Comparison of ENCODE assay signal across 8 cellular contexts in the genomic region with DNA sequence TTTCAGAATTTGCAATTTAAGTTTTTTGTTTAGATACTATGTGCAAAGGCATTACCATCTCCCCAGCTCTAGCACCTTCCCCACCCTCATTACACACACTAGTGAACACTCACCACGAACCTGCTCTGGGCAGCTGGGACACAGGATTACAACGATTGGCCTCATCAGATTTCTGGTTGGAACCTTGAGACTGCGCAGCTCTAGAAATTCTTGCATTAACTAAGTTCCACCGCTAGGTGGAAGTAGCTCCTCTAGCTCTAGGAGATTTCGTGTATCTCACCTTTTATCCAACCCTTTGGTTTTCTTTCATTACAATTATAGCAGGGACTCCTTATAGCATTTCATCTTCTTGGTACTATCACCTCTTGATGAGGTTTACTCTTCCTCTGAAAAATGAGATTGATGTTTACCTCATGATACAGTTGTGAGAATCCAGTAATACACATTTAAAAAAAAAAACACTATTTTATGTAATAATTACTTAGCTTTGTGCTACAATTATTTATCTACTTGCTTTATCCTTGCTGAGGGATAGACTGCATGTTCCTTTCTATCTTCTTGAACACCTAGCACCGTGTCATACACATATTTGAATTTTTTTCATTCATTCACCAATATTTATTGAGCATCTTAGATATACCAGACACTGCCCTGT.
DNase-seq lines count a peak whose midpoint lies in the region; ATAC-seq and TF ChIP-seq lines count a peak whose summit lies in the region.

No MANE protein-coding gene starts in this region.

- peaks cover 8% of the 10 kb centered on the region for H3K27me3 Mint-ChIP-seq in stimulated activated naive CD8-positive, alpha-beta T cell treated with anti-CD3 and anti-CD28 coated beads, Interleukin-15, amount 100 ng/mL, for 72 hours

- peak; percentile 73 for TF ChIP-seq CTCF in astrocyte of the cerebellum (IDR thresholded peaks at IDR 0.05; ENCODE audit: low read depth, low read length, missing control alignments)

- peak; percentile 95 for ATAC-seq in GM21515 (IDR thresholded peaks at IDR 0.05; ENCODE audit: unreplicated experiment)
- peak; percentile 97 for ATAC-seq in HG03565 (IDR thresholded peaks at IDR 0.05; ENCODE audit: unreplicated experiment)
- peak; percentile 73 for ATAC-seq in stimulated activated naive CD8-positive, alpha-beta T cell treated with anti-CD3 and anti-CD28 coated beads, Interleukin-15, amount 100 ng/mL, for 72 hours

- no peak overlapping the region for H3K4me3 ChIP-seq in astrocyte of the cerebellum (ENCODE audit: low read depth, low read length)

- H3K9me3 Mint-ChIP-seq in stimulated activated naive CD8-positive, alpha-beta T cell treated with anti-CD3 and anti-CD28 coated beads, Interleukin-15, amount 100 ng/mL, for 72 hours, result no peaks in the 10 kb centered on the region

- peak; percentile 5 for DNase-seq in activated CD4-positive, alpha-beta T cell treated with anti-CD3 and anti-CD28 coated beads for 48 hours
- no peak for DNase-seq in activated CD4-positive, alpha-beta T cell treated with anti-CD3 and anti-CD28 coated beads for 1 hour
- DNase-seq in NCI-H526 (lab: John Stamatoyannopoulos, UW), result peak; percentile 62 to 90
- DNase-seq in astrocyte of the cerebellum (ENCODE audit: low read depth), result peak; percentile 41
- peak; percentile 49 for DNase-seq in iPS DF 4.7 (ENCODE audit: extremely low read depth, low spot score)
- DNase-seq in stimulated activated naive CD8-positive, alpha-beta T cell treated with anti-CD3 and anti-CD28 coated beads, Interleukin-15, amount 100 ng/mL, for 72 hours, result peak; percentile 3 to 11

- no peak overlapping the region for H3K4me3 Mint-ChIP-seq in stimulated activated naive CD8-positive, alpha-beta T cell treated with anti-CD3 and anti-CD28 coated beads, Interleukin-15, amount 100 ng/mL, for 72 hours

- no peaks in the 10 kb centered on the region for H3K4me1 Mint-ChIP-seq in stimulated activated naive CD8-positive, alpha-beta T cell treated with anti-CD3 and anti-CD28 coated beads, Interleukin-15, amount 100 ng/mL, for 72 hours

- no peak overlapping the region for H3K27ac Mint-ChIP-seq in stimulated activated naive CD8-positive, alpha-beta T cell treated with anti-CD3 and anti-CD28 coated beads, Interleukin-15, amount 100 ng/mL, for 72 hours

- in situ Hi-C loops in astrocyte of the cerebellum (cut with HindIII; ENCODE audit: low sequenced_read_pairs), result loop anchor here (10.0 kb wide), 1 partner anchor 415 kb away; no protein-coding TSS in a partner anchor
